9 cellular contexts compared by ENCODE assay signal in the genomic region with DNA sequence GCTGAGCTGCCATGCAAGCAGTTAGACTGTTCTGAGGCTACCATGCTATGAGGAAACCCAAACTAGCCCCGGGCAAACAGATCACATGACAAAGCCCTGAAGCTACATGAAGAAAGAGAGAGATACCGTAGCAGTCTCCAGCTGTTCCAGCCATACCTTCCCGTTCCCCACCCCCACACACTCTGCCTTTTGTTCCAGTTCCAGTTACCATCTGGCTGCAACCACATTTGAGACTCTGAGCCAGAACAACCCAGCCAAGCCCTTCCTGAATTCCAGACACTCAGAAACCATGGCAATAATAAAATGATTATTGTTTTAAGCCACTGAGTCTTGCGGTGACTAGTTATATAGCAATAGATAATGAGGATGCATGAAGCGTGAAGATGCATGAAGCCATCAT. TPM values are rescaled to one million over a fixed set of nuclear protein-coding genes. Genes with fewer than 3 reads are reported as not detected.
A peak's percentile ranks its signal among the peaks of the same experiment; 100 is the strongest.
DNase-seq lines count a peak whose midpoint lies in the region; ATAC-seq and TF ChIP-seq lines count a peak whose summit lies in the region.
"Had no signal": no experiment of that assay in that cellular context is flagged by ENCODE, and none has a peak within 500 bp of the region (broad histone marks: within the 10 kb centered on the region; RNA-seq: fewer than 3 reads in every experiment).

No MANE protein-coding gene starts in this region.

- ATAC-seq in HG02970 (IDR thresholded peaks at IDR 0.05; ENCODE audit: low FRiP score, unreplicated experiment) (no peak), HG03025 (IDR thresholded peaks at IDR 0.05; ENCODE audit: low FRiP score, unreplicated experiment) (no peak)

- peaks cover 8 to 21% (median 17%) of the 10 kb centered on the region in 5 experiments for H3K9me3 Mint-ChIP-seq in brain

- H3K27me3 Mint-ChIP-seq in brain: no peaks in the 10 kb centered on the region

- H3K36me3 Mint-ChIP-seq in brain: peaks cover 23% of the 10 kb centered on the region
- H3K36me3 Mint-ChIP-seq: IgD-negative memory B cell had no signal

- CTCF ChIA-PET in AG04449 (lab: Yijun Ruan, JAX): interaction anchor here (1.0 to 7.0 kb wide), 12 partner anchors 17 to 250 kb away, joined by 3 to 97 read pairs (median 14); partner anchors contain the start of gene NAA20

- H3K4me3 ChIP-seq in AG04449 (ENCODE audit: low read depth, low read length): no peak overlapping the region
- no peak overlapping the region for H3K4me3 ChIP-seq in NB4 (ENCODE audit: low read depth, low read length)

- POLR2A ChIA-PET in AG04449 (lab: Yijun Ruan, JAX): interaction anchor here (1.1 to 3.7 kb wide), 5 partner anchors 30 to 224 kb away, joined by 3 to 53 read pairs (median 11); no protein-coding TSS in a partner anchor

- TF ChIP-seq CTCF in AG04449 (IDR thresholded peaks at IDR 0.05; ENCODE audit: insufficient read depth, low read length, missing control alignments) (no peak), NB4 (IDR thresholded peaks at IDR 0.05; ENCODE audit: low read depth, low read length) (no peak), brain (conservative IDR thresholded peaks at IDR 0.05) (no peak)

- peak overlapping the region in 3 of 5 experiments; percentile 29 to 86 (median 85) for H3K27ac Mint-ChIP-seq in brain
- H3K27ac Mint-ChIP-seq: IgD-negative memory B cell had no signal

- H3K4me1 Mint-ChIP-seq in brain: peaks cover 37% of the 10 kb centered on the region

- no peak for TF ChIP-seq POLR2A in NB4 (IDR thresholded peaks at IDR 0.05; ENCODE audit: extremely low read depth, insufficient read length)

- DNase-seq in AG04449 (ENCODE audit: low read depth, low spot score) (peak; percentile 81), NB4 (ENCODE audit: low read depth) (peak; percentile 9), kidney tubule cell (ENCODE audit: low spot score) (peak; percentile 96), NCI-H2227 (lab: John Stamatoyannopoulos, UW; ENCODE audit: unreplicated experiment) (no peak)
- no peak for DNase-seq in activated CD4-positive, alpha-beta T cell treated with anti-CD3 and anti-CD28 coated beads, Interleukin-2, amount 50 U/mL, for 48 hours

- H3K4me3 Mint-ChIP-seq in brain: no peak overlapping the region
- H3K4me3 Mint-ChIP-seq: IgD-negative memory B cell had no signal

RNA-seq across cellular contexts. Expression of gene RIN2, which starts 28.3 kb away (rescaled TPM):
- 13.4 TPM for polyA plus RNA-seq in brain (ENCODE audit: insufficient read depth, low read depth, low replicate concordance)
- polyA plus RNA-seq: IgD-negative memory B cell had no signal

Comparison
In these comparisons a context has a peak if more than half of its experiments do, and no peak if none do; other contexts are left out.
1. DNase-seq: peak in AG04449 (single experiment), NB4 (single experiment) and kidney tubule cell (single experiment); none in activated CD4-positive, alpha-beta T cell treated with anti-CD3 and anti-CD28 coated beads, Interleukin-2, amount 50 U/mL, for 48 hours (0 of 2) and NCI-H2227 (single experiment).